Comparison of ENCODE assay signal across 6 cellular contexts in genomic region chr17:40063915-40064531, GRCh38. TPM values are rescaled to one million over a fixed set of nuclear protein-coding genes. Genes with fewer than 3 reads are reported as not detected.
DNase-seq lines count a peak whose midpoint lies in the region; ATAC-seq and TF ChIP-seq lines count a peak whose summit lies in the region.

No MANE protein-coding gene starts in this region.

- no peaks in the 10 kb centered on the region for H3K9me3 Mint-ChIP-seq in T-helper 1 cell treated with Interleukin-12 subunit alpha and Interleukin-12 subunit beta and Interleukin-4 antibody, amounts not matched to agents 30 μg/mL and 1 μg/mL, for 36 hours
- no peaks in the 10 kb centered on the region for H3K9me3 Mint-ChIP-seq in stimulated activated effector memory CD8-positive, alpha-beta T cell treated with anti-CD3 and anti-CD28 coated beads, Interleukin-12 subunit alpha, Interleukin-12 subunit beta, amount 100 ng/mL, for 72 hours

- H3K27me3 Mint-ChIP-seq in T-helper 1 cell treated with Interleukin-12 subunit alpha and Interleukin-12 subunit beta and Interleukin-4 antibody, amounts not matched to agents 30 μg/mL and 1 μg/mL, for 36 hours (ENCODE audit: low read depth): peaks cover 52% of the 10 kb centered on the region

- ATAC-seq in stimulated activated effector memory CD8-positive, alpha-beta T cell treated with anti-CD3 and anti-CD28 coated beads, Interleukin-12 subunit alpha, Interleukin-12 subunit beta, amount 100 ng/mL, for 72 hours: peak; percentile 48

- H3K36me3 Mint-ChIP-seq in T-helper 1 cell treated with Interleukin-12 subunit alpha and Interleukin-12 subunit beta and Interleukin-4 antibody, amounts not matched to agents 30 μg/mL and 1 μg/mL, for 36 hours (ENCODE audit: low read depth): no peaks in the 10 kb centered on the region
- peaks cover 3% of the 10 kb centered on the region for H3K36me3 Mint-ChIP-seq in stimulated activated effector memory CD8-positive, alpha-beta T cell treated with anti-CD3 and anti-CD28 coated beads, Interleukin-12 subunit alpha, Interleukin-12 subunit beta, amount 100 ng/mL, for 72 hours

- H3K4me3 Mint-ChIP-seq in T-helper 1 cell treated with Interleukin-12 subunit alpha and Interleukin-12 subunit beta and Interleukin-4 antibody, amounts not matched to agents 30 μg/mL and 1 μg/mL, for 36 hours: peak overlapping the region; percentile 69
- H3K4me3 Mint-ChIP-seq in stimulated activated effector memory CD8-positive, alpha-beta T cell treated with anti-CD3 and anti-CD28 coated beads, Interleukin-12 subunit alpha, Interleukin-12 subunit beta, amount 100 ng/mL, for 72 hours: peak overlapping the region; percentile 82

- no peak for DNase-seq in T-helper 1 cell
- DNase-seq in fibroblast of the aortic adventitia (ENCODE audit: low read depth): no peak
- no peak for DNase-seq in stimulated activated effector memory CD8-positive, alpha-beta T cell treated with anti-CD3 and anti-CD28 coated beads, Interleukin-12 subunit alpha, Interleukin-12 subunit beta, amount 100 ng/mL, for 72 hours (ENCODE audit: low spot score in 2 of 2)
- DNase-seq in dermis blood vessel endothelial cell: no peak
- no peak for DNase-seq in ACHN

- H3K27ac Mint-ChIP-seq in T-helper 1 cell treated with Interleukin-12 subunit alpha and Interleukin-12 subunit beta and Interleukin-4 antibody, amounts not matched to agents 30 μg/mL and 1 μg/mL, for 36 hours: no peak overlapping the region
- H3K27ac Mint-ChIP-seq in stimulated activated effector memory CD8-positive, alpha-beta T cell treated with anti-CD3 and anti-CD28 coated beads, Interleukin-12 subunit alpha, Interleukin-12 subunit beta, amount 100 ng/mL, for 72 hours: peak overlapping the region; percentile 95

- peaks cover 24% of the 10 kb centered on the region for H3K4me1 Mint-ChIP-seq in T-helper 1 cell treated with Interleukin-12 subunit alpha and Interleukin-12 subunit beta and Interleukin-4 antibody, amounts not matched to agents 30 μg/mL and 1 μg/mL, for 36 hours (ENCODE audit: low read depth)
- peaks cover 62% of the 10 kb centered on the region for H3K4me1 Mint-ChIP-seq in stimulated activated effector memory CD8-positive, alpha-beta T cell treated with anti-CD3 and anti-CD28 coated beads, Interleukin-12 subunit alpha, Interleukin-12 subunit beta, amount 100 ng/mL, for 72 hours

- H3K4me3 ChIP-seq in fibroblast of the aortic adventitia (ENCODE audit: low read depth, low read length): peak overlapping the region; percentile 93

- in situ Hi-C loops in ACHN (cut with HindIII; ENCODE audit: low pct_ligation_motif_present, low pct_unique_long_range_greater_than_20kb, low sequenced_read_pairs): no loop called here

- TF ChIP-seq CTCF in fibroblast of the aortic adventitia (IDR thresholded peaks at IDR 0.05; ENCODE audit: insufficient read depth, low read length): no peak

RNA-seq across cellular contexts. Expression of gene THRA, which starts 1.3 kb away (rescaled TPM):
- total RNA-seq in fibroblast of the aortic adventitia (ENCODE audit: low replicate concordance) (23.0 and 26.0 TPM in 2 replicates), dermis blood vessel endothelial cell (32.5 and 58.2 TPM in 2 replicates)

RNA-seq across cellular contexts. Expression of gene MED24, which starts 9.8 kb away (rescaled TPM):
- 42.8 and 68.1 TPM in 2 replicates for total RNA-seq in fibroblast of the aortic adventitia (ENCODE audit: low replicate concordance)
- total RNA-seq in dermis blood vessel endothelial cell: 52.2 and 77.4 TPM in 2 replicates

RNA-seq across cellular contexts. Expression of gene NR1D1, which starts 36.4 kb away (rescaled TPM):
- total RNA-seq in fibroblast of the aortic adventitia (ENCODE audit: low replicate concordance) (2.8 and 6.5 TPM in 2 replicates), dermis blood vessel endothelial cell (1.7 and 2.3 TPM in 2 replicates)

RNA-seq across cellular contexts. Expression of gene CSF3, which starts 48.8 kb away (rescaled TPM):
- total RNA-seq in fibroblast of the aortic adventitia (ENCODE audit: low replicate concordance) (0.25 TPM in 1 of 2 replicates, not detected in the other), dermis blood vessel endothelial cell (0.17 and 2.4 TPM in 2 replicates)

RNA-seq across cellular contexts. Expression of gene MSL1, which starts 57.7 kb away (rescaled TPM):
- total RNA-seq in fibroblast of the aortic adventitia (ENCODE audit: low replicate concordance) (64.1 and 162 TPM in 2 replicates), dermis blood vessel endothelial cell (50.2 and 54.1 TPM in 2 replicates)
